ENCODE assay signal across 1 cellular context in the genomic region with DNA sequence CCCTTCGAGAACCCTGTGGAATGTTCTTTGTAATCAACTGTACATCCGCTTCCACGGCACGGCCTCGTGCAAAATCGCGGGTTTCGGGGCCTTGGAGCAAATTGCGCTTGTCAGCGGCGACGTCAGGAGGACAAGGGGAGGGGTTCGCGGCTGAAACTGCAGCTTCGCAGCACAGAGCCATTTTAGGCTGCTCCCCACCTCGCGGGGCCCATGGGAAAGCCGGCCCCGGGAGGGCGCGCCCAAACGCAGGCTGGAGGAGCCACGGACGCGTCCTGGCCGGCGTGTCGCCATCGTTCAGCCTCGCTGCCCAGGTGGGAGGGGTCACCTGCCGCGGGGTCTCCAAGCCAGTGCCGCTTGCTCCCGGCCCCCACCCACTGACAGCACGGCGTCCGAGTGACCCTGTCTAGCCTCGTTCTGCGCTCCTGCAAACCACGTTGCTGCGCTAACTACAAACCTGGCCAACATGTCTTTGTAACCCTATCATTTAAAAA.
TF ChIP-seq lines count a peak whose summit lies in the region.

No MANE protein-coding gene starts in this region.

TF ChIP-seq in WTC11, 78 proteins besides CTCF, POLR2A, EP300 and RAD21 (continued from another document and continues in another):
- TF ChIP-seq, protein P1, sequence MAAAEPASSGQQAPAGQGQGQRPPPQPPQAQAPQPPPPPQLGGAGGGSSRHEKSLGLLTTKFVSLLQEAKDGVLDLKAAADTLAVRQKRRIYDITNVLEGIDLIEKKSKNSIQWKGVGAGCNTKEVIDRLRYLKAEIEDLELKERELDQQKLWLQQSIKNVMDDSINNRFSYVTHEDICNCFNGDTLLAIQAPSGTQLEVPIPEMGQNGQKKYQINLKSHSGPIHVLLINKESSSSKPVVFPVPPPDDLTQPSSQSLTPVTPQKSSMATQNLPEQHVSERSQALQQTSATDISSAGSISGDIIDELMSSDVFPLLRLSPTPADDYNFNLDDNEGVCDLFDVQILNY (CRISPR knock-in tag; IDR thresholded peaks at IDR 0.05), result no peak
- TF ChIP-seq ZNF232 (CRISPR knock-in tag; IDR thresholded peaks at IDR 0.05), result no peak
- TF ChIP-seq ARID4B (CRISPR knock-in tag; IDR thresholded peaks at IDR 0.05; ENCODE audit: borderline replicate concordance), result peak; percentile 35; the same call in 1 of the 2 replicates
- TF ChIP-seq NFYB (CRISPR knock-in tag; conservative IDR thresholded peaks at IDR 0.05; ENCODE audit: low read depth), result no peak
- TF ChIP-seq E2F1 (CRISPR knock-in tag; IDR thresholded peaks at IDR 0.05), result peak; percentile 69; the same call in 1 of the 2 replicates
- no peak for TF ChIP-seq CREB1 (CRISPR knock-in tag; IDR thresholded peaks at IDR 0.05)
- TF ChIP-seq SP1 (CRISPR knock-in tag; conservative IDR thresholded peaks at IDR 0.05), result 0 out of 2 replicates have a peak, but pooled peaks have one; percentile 31
- TF ChIP-seq ZNF263 (CRISPR knock-in tag; IDR thresholded peaks at IDR 0.05; ENCODE audit: low read depth), result no peak
- no peak for TF ChIP-seq ZNF532 (CRISPR knock-in tag; IDR thresholded peaks at IDR 0.05; ENCODE audit: borderline replicate concordance)
- TF ChIP-seq ZBTB43 (CRISPR knock-in tag; IDR thresholded peaks at IDR 0.05), result 0 out of 2 replicates have a peak, but pooled peaks have one; percentile 32
- TF ChIP-seq NFE2L1 (CRISPR knock-in tag; IDR thresholded peaks at IDR 0.05), result no peak; the same call in 1 of the 2 replicates
- TF ChIP-seq MYBL2 (CRISPR knock-in tag; IDR thresholded peaks at IDR 0.05), result no peak; the same call in 1 of the 2 replicates
- TF ChIP-seq FOXP4 (CRISPR knock-in tag; IDR thresholded peaks at IDR 0.05), result 0 out of 2 replicates have a peak, but pooled peaks have one; percentile 43
- no peak for TF ChIP-seq GTF2I (CRISPR knock-in tag; conservative IDR thresholded peaks at IDR 0.05)
- 0 out of 2 replicates have a peak, but pooled peaks have one; percentile 5 for TF ChIP-seq SMAD4 (CRISPR knock-in tag; IDR thresholded peaks at IDR 0.05)
- TF ChIP-seq HMGA2 (CRISPR knock-in tag; IDR thresholded peaks at IDR 0.05), result no peak
- TF ChIP-seq ELF4 (CRISPR knock-in tag; IDR thresholded peaks at IDR 0.05; ENCODE audit: low read depth), result no peak
- TF ChIP-seq ZNF396 (CRISPR knock-in tag; IDR thresholded peaks at IDR 0.05; ENCODE audit: borderline replicate concordance), result no peak
- peak; percentile 16; the same call in 1 of the 2 replicates for TF ChIP-seq FOXK1 (CRISPR knock-in tag; IDR thresholded peaks at IDR 0.05)
- no peak for TF ChIP-seq JUN (CRISPR knock-in tag; IDR thresholded peaks at IDR 0.05)
- TF ChIP-seq, protein P2, sequence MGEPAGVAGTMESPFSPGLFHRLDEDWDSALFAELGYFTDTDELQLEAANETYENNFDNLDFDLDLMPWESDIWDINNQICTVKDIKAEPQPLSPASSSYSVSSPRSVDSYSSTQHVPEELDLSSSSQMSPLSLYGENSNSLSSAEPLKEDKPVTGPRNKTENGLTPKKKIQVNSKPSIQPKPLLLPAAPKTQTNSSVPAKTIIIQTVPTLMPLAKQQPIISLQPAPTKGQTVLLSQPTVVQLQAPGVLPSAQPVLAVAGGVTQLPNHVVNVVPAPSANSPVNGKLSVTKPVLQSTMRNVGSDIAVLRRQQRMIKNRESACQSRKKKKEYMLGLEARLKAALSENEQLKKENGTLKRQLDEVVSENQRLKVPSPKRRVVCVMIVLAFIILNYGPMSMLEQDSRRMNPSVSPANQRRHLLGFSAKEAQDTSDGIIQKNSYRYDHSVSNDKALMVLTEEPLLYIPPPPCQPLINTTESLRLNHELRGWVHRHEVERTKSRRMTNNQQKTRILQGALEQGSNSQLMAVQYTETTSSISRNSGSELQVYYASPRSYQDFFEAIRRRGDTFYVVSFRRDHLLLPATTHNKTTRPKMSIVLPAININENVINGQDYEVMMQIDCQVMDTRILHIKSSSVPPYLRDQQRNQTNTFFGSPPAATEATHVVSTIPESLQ (CRISPR knock-in tag; IDR thresholded peaks at IDR 0.05), result no peak
- no peak for TF ChIP-seq NR2C2 (CRISPR knock-in tag; IDR thresholded peaks at IDR 0.05)
- TF ChIP-seq GABPB1 (CRISPR knock-in tag; IDR thresholded peaks at IDR 0.05), result no peak
- TF ChIP-seq, protein P3, sequence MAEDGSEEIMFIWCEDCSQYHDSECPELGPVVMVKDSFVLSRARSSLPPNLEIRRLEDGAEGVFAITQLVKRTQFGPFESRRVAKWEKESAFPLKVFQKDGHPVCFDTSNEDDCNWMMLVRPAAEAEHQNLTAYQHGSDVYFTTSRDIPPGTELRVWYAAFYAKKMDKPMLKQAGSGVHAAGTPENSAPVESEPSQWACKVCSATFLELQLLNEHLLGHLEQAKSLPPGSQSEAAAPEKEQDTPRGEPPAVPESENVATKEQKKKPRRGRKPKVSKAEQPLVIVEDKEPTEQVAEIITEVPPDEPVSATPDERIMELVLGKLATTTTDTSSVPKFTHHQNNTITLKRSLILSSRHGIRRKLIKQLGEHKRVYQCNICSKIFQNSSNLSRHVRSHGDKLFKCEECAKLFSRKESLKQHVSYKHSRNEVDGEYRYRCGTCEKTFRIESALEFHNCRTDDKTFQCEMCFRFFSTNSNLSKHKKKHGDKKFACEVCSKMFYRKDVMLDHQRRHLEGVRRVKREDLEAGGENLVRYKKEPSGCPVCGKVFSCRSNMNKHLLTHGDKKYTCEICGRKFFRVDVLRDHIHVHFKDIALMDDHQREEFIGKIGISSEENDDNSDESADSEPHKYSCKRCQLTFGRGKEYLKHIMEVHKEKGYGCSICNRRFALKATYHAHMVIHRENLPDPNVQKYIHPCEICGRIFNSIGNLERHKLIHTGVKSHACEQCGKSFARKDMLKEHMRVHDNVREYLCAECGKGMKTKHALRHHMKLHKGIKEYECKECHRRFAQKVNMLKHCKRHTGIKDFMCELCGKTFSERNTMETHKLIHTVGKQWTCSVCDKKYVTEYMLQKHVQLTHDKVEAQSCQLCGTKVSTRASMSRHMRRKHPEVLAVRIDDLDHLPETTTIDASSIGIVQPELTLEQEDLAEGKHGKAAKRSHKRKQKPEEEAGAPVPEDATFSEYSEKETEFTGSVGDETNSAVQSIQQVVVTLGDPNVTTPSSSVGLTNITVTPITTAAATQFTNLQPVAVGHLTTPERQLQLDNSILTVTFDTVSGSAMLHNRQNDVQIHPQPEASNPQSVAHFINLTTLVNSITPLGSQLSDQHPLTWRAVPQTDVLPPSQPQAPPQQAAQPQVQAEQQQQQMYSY (CRISPR knock-in tag; IDR thresholded peaks at IDR 0.05), result no peak
- TF ChIP-seq SOX15 (CRISPR knock-in tag; IDR thresholded peaks at IDR 0.05), result no peak
- TF ChIP-seq, protein P4, sequence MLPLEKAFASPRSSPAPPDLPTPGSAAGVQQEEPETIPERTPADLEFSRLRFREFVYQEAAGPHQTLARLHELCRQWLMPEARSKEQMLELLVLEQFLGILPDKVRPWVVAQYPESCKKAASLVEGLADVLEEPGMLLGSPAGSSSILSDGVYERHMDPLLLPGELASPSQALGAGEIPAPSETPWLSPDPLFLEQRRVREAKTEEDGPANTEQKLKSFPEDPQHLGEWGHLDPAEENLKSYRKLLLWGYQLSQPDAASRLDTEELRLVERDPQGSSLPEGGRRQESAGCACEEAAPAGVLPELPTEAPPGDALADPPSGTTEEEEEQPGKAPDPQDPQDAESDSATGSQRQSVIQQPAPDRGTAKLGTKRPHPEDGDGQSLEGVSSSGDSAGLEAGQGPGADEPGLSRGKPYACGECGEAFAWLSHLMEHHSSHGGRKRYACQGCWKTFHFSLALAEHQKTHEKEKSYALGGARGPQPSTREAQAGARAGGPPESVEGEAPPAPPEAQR (CRISPR knock-in tag; IDR thresholded peaks at IDR 0.05), result no peak
- TF ChIP-seq OVOL2 (CRISPR knock-in tag; IDR thresholded peaks at IDR 0.05; ENCODE audit: borderline replicate concordance), result no peak
